ENCODE assay signal across 19 cellular contexts in genomic region chr22:23067023-23067650, GRCh38. TPM values are rescaled to one million over a fixed set of nuclear protein-coding genes. Genes with fewer than 3 reads are reported as not detected.
DNase-seq lines count a peak whose midpoint lies in the region; ATAC-seq, FAIRE-seq and TF ChIP-seq lines count a peak whose summit lies in the region.
"Had no signal": no experiment of that assay in that cellular context is flagged by ENCODE, and none has a peak within 500 bp of the region (broad histone marks: within the 10 kb centered on the region; RNA-seq: fewer than 3 reads in every experiment).

No MANE protein-coding gene starts in this region.

- TF ChIP-seq CTCF in activated B cell treated with CpG ODN at 0.5 μM for 24 hours (IDR thresholded peaks at IDR 0.05) (no peak), kidney (IDR thresholded peaks at IDR 0.05; ENCODE audit: borderline replicate concordance, extremely low read depth, insufficient read depth) (no peak), suprapubic skin (IDR thresholded peaks at IDR 0.05) (no peak)

- intact Hi-C loops in activated B cell treated with CpG ODN at 0.5 μM for 24 hours (cut with micrococcal nuclease) (no loop called here), kidney (cut with DNase I) (no loop called here)

- ATAC-seq in activated B cell treated with CpG ODN at 0.5 μM for 24 hours (ENCODE audit: low read depth) (no peak), GM19328 (IDR thresholded peaks at IDR 0.05; ENCODE audit: unreplicated experiment) (no peak)
- ATAC-seq: CD8-positive, alpha-beta T cell; HepG2; right lobe of liver had no signal

- no peaks in the 10 kb centered on the region for H3K27me3 ChIP-seq in suprapubic skin
- H3K27me3 ChIP-seq: right lobe of liver had no signal

- no peak overlapping the region for H3K9ac ChIP-seq in kidney (ENCODE audit: low read length in 2 of 2)

- CTCF ChIA-PET in activated B cell treated with CpG ODN at 0.5 μM for 24 hours (lab: Charles Lee): no interaction called here

- H3K27ac Mint-ChIP-seq in activated B cell treated with CpG ODN at 0.5 μM for 24 hours: no peak overlapping the region
- H3K27ac Mint-ChIP-seq: activated T-helper 2 cell treated with anti-CD3 and anti-CD28 coated beads, Interferon-gamma antibody, Interleukin-2, Interleukin-4, amounts not matched to agents 10 μg/mL and 5 μg/mL and 100 μg/mL, durations not matched to agents 14 hours and 24 hours and 36 hours; CD8-positive, alpha-beta T cell; nephron had no signal

- TF ChIP-seq EP300 in suprapubic skin (IDR thresholded peaks at IDR 0.05): no peak

- no peak overlapping the region for H3K4me3 Mint-ChIP-seq in activated B cell treated with CpG ODN at 0.5 μM for 24 hours
- H3K4me3 Mint-ChIP-seq: CD8-positive, alpha-beta T cell had no signal

- H3K36me3 Mint-ChIP-seq in activated B cell treated with CpG ODN at 0.5 μM for 24 hours (ENCODE audit: low read depth): no peaks in the 10 kb centered on the region
- H3K36me3 Mint-ChIP-seq: CD8-positive, alpha-beta T cell had no signal

- POLR2A ChIA-PET in activated B cell treated with CpG ODN at 0.5 μM for 24 hours (lab: Charles Lee): no interaction called here

- DNase-seq in activated CD4-positive, CD25-positive, alpha-beta regulatory T cell treated with anti-CD3 and anti-CD28 coated beads, Interleukin-2, amount 50 U/mL, for 72 hours: peak; percentile 20
- DNase-seq in activated CD4-positive, CD25-positive, alpha-beta regulatory T cell (lab: John Stamatoyannopoulos, UW): no peak
- DNase-seq in activated B cell treated with CpG ODN at 0.5 μM for 24 hours (peak; percentile 14), kidney (peak; percentile 54), suprapubic skin (ENCODE audit: low spot score in 2 of 2) (peak; percentile 51 to 53), A172 (ENCODE audit: low spot score) (no peak)
- DNase-seq in stimulated activated CD4-positive, alpha-beta T cell treated with anti-CD3 and anti-CD28 coated beads, Interleukin-4, amount 100 ng/mL, for 1 hour: no peak
- DNase-seq: activated CD4-positive, alpha-beta T cell treated with anti-CD3 and anti-CD28 coated beads for 4 hours; EL; stimulated activated CD4-positive, alpha-beta T cell treated with anti-CD3 and anti-CD28 coated beads, Interleukin-4, amount 100 ng/mL, for 24 hours; T-helper 2 cell had no signal

- H3K4me3 ChIP-seq in kidney (ENCODE audit: low read length in 2 of 2) (no peak overlapping the region), suprapubic skin (no peak overlapping the region)
- H3K4me3 ChIP-seq: right lobe of liver had no signal

- no peak for TF ChIP-seq POLR2A in suprapubic skin (IDR thresholded peaks at IDR 0.05)

- H3K27ac ChIP-seq in kidney (ENCODE audit: low read depth in 2 of 2, low read length in 2 of 2) (no peak overlapping the region), suprapubic skin (no peak overlapping the region)
- H3K27ac ChIP-seq: 22Rv1, right lobe of liver had no signal

- H3K36me3 ChIP-seq in kidney (ENCODE audit: control insufficient read depth in 1 of 2, insufficient read depth in 2 of 2, low read length in 2 of 2) (no peaks in the 10 kb centered on the region), suprapubic skin (no peaks in the 10 kb centered on the region)
- H3K36me3 ChIP-seq: right lobe of liver had no signal

- 92% methylated on average over 6 of the region's 6 CpGs for WGBS in suprapubic skin

- peaks cover 36% of the 10 kb centered on the region for H3K4me1 Mint-ChIP-seq in activated B cell treated with CpG ODN at 0.5 μM for 24 hours

- no peaks in the 10 kb centered on the region for H3K9me3 Mint-ChIP-seq in activated B cell treated with CpG ODN at 0.5 μM for 24 hours
- H3K9me3 Mint-ChIP-seq: activated T-helper 2 cell treated with anti-CD3 and anti-CD28 coated beads, Interferon-gamma antibody, Interleukin-2, Interleukin-4, amounts not matched to agents 10 μg/mL and 5 μg/mL and 100 μg/mL, durations not matched to agents 14 hours and 24 hours and 36 hours; CD8-positive, alpha-beta T cell; nephron had no signal

- FAIRE-seq in kidney (lab: Jason Lieb, UNC): no peak
- FAIRE-seq: H54, HepG2 had no signal

- no peaks in the 10 kb centered on the region for H3K27me3 Mint-ChIP-seq in activated B cell treated with CpG ODN at 0.5 μM for 24 hours

- no peaks in the 10 kb centered on the region for H3K9me3 ChIP-seq in kidney (ENCODE audit: control insufficient read depth in 1 of 2, low read length in 2 of 2)
- no peaks in the 10 kb centered on the region for H3K9me3 ChIP-seq in suprapubic skin
- H3K9me3 ChIP-seq: right lobe of liver had no signal

- H3K4me1 ChIP-seq in kidney (ENCODE audit: control insufficient read depth in 1 of 2, insufficient read depth in 1 of 2, low read depth in 1 of 2, low read length in 2 of 2) (peaks cover 0 to 7% of the 10 kb centered on the region in 2 donors), suprapubic skin (peaks cover 20% of the 10 kb centered on the region)

RNA-seq across cellular contexts. Expression of gene GNAZ, which starts 3.2 kb away (rescaled TPM):
- 9.3 and 12.2 TPM in 2 replicates for total RNA-seq in activated B cell treated with CpG ODN at 0.5 μM for 24 hours
- total RNA-seq in kidney: 5.7 TPM
- 3.7 TPM for polyA plus RNA-seq in kidney (ENCODE audit: insufficient read depth, low read depth, low replicate concordance)
- 1 to 10 TPM; 2.1 to 5.8 (median 3.0) TPM for total RNA-seq in suprapubic skin
- 8.5 and 8.8 TPM in 2 replicates for total RNA-seq in A172 (2014; rRNA removed; shearing (Covaris generic))
- total RNA-seq: CD8-positive, alpha-beta T cell had no signal

Comparison
In these comparisons a context has a peak if more than half of its experiments do, and no peak if none do; other contexts are left out.
1. DNase-seq: peak in activated CD4-positive, CD25-positive, alpha-beta regulatory T cell treated with anti-CD3 and anti-CD28 coated beads, Interleukin-2, amount 50 U/mL, for 72 hours (single experiment), activated B cell treated with CpG ODN at 0.5 μM for 24 hours (single experiment), kidney (single experiment) and suprapubic skin (2 of 2); none in activated CD4-positive, CD25-positive, alpha-beta regulatory T cell (0 of 4), stimulated activated CD4-positive, alpha-beta T cell treated with anti-CD3 and anti-CD28 coated beads, Interleukin-4, amount 100 ng/mL, for 1 hour (single experiment) and A172 (single experiment).